17 cellular contexts compared by ENCODE assay signal in the genomic region with DNA sequence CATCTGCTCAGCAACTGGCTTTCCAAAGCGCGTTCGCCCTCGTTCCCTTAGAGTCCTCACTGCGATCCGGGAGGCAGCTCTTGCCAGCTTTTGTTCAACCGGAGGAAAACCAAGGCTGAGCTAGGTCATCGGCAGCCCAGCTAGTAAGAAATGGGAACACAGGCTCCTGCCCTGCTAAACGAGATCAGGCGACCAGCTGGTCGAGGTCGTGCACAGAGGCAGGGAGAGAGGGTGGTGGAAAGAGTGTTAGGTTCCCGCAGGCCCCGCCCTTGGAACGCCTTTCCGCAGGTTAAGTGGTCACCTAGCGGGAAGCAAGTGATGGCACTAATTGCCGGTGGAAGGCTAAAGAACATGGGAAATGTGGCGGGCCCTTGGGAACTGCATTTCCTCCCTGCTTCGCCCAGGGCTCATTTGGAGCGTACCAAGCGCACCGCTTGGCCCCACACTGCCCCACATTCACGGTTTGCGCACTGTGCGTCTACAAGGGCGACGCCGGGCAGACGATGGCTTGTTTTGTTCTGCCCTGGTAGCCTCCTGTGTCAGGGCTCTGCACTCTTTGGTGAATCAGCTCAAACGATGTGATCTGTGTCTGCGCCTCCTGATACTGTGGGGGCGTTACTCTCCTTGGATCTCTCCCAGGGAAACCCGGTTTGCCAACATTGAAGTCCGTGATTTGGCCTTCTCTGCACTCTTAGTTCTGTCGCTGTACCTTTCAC. TPM values are rescaled to one million over a fixed set of nuclear protein-coding genes. Genes with fewer than 3 reads are reported as not detected.
A peak's percentile ranks its signal among the peaks of the same experiment; 100 is the strongest.
DNase-seq lines count a peak whose midpoint lies in the region; ATAC-seq, FAIRE-seq and TF ChIP-seq lines count a peak whose summit lies in the region.
"Had no signal": no experiment of that assay in that cellular context is flagged by ENCODE, and none has a peak within 500 bp of the region (broad histone marks: within the 10 kb centered on the region; RNA-seq: fewer than 3 reads in every experiment).

No MANE protein-coding gene starts in this region.

- no peak overlapping the region for H3K27ac Mint-ChIP-seq in WTC11
- no peak overlapping the region for H3K27ac Mint-ChIP-seq in neural crest cell (ENCODE audit: unreplicated experiment)
- H3K27ac Mint-ChIP-seq in activated T-helper 17 cell treated with anti-CD3 and anti-CD28 coated beads, Interleukin-2, amount 50 U/mL, for 72 hours = no peak overlapping the region
- H3K27ac Mint-ChIP-seq: B cell had no signal

- POLR2A ChIA-PET in WTC11 (lab: Charles Lee) = no interaction called here

- no peak for FAIRE-seq in urothelium cell line (lab: Jason Lieb, UNC)
- FAIRE-seq: endometrium had no signal

- no peaks in the 10 kb centered on the region for H3K27me3 ChIP-seq in GM23248 (replicated peaks; ENCODE audit: insufficient read depth)

- no peaks in the 10 kb centered on the region for H4K20me1 ChIP-seq in GM23248 (ENCODE audit: insufficient read depth)

- H3K4me3 ChIP-seq in GM23248 (no peak overlapping the region), fibroblast of the aortic adventitia (ENCODE audit: low read depth, low read length) (no peak overlapping the region)
- H3K4me3 ChIP-seq: heart right ventricle had no signal

- peaks cover 35% of the 10 kb centered on the region for H3K4me1 Mint-ChIP-seq in WTC11
- peaks cover 22% of the 10 kb centered on the region for H3K4me1 Mint-ChIP-seq in neural crest cell
- peaks cover 11% of the 10 kb centered on the region for H3K4me1 Mint-ChIP-seq in activated T-helper 17 cell treated with anti-CD3 and anti-CD28 coated beads, Interleukin-2, amount 50 U/mL, for 72 hours

- no peaks in the 10 kb centered on the region for H3K9me3 ChIP-seq in GM23248 (ENCODE audit: low read depth)
- H3K9me3 ChIP-seq: heart right ventricle, spleen had no signal

- H3K27me3 Mint-ChIP-seq in WTC11 (ENCODE audit: low read depth) = peaks cover 100% of the 10 kb centered on the region
- peaks cover 100% of the 10 kb centered on the region for H3K27me3 Mint-ChIP-seq in neural crest cell (ENCODE audit: low read depth)
- H3K27me3 Mint-ChIP-seq in activated T-helper 17 cell treated with anti-CD3 and anti-CD28 coated beads, Interleukin-2, amount 50 U/mL, for 72 hours = no peaks in the 10 kb centered on the region

- CTCF ChIA-PET in WTC11 (lab: Charles Lee) = interaction anchor here (1.1 to 4.0 kb wide), 2 partner anchors 12 to 117 kb away, joined by 3 to 28 read pairs; a partner anchor contains a TSS

- no peaks in the 10 kb centered on the region for H3K36me3 ChIP-seq in GM23248 (ENCODE audit: low read depth)
- H3K36me3 ChIP-seq: heart right ventricle, spleen had no signal

- in situ Hi-C loops in GM23248 (cut with MboI) = no loop called here

- DNase-seq in GM23248 (peak; percentile 25), WTC11 (ENCODE audit: low spot score) (peak; percentile 76), fibroblast of the aortic adventitia (ENCODE audit: low read depth) (peak; percentile 45), neural crest cell (ENCODE audit: low read depth, low spot score) (no peak), urothelium cell line (ENCODE audit: low spot score) (no peak)
- no peak for DNase-seq in stimulated activated naive CD4-positive, alpha-beta T cell treated with Interleukin-2 at 50 U/mL for 16 hours (lab: John Stamatoyannopoulos, UW)
- DNase-seq: activated naive CD4-positive, alpha-beta T cell treated with Interleukin-2 at 50 U/mL for 16 hours; DND-41; heart right ventricle; NCI-H187; NCI-H510A; OCI-M1; spleen had no signal

- ATAC-seq in WTC11 = peak; percentile 76
- no peak for ATAC-seq in GM21576 (IDR thresholded peaks at IDR 0.05; ENCODE audit: unreplicated experiment)
- ATAC-seq in activated T-helper 17 cell treated with anti-CD3 and anti-CD28 coated beads, Interleukin-2, amount 50 U/mL, for 72 hours (replicated peaks) = no peak

- H3K36me3 Mint-ChIP-seq in WTC11 = peaks cover 2% of the 10 kb centered on the region; the same call in 1 of the 2 replicates
- H3K36me3 Mint-ChIP-seq in neural crest cell (ENCODE audit: low read depth) = no peaks in the 10 kb centered on the region
- H3K36me3 Mint-ChIP-seq in activated T-helper 17 cell treated with anti-CD3 and anti-CD28 coated beads, Interleukin-2, amount 50 U/mL, for 72 hours (ENCODE audit: low read depth) = peaks cover 4% of the 10 kb centered on the region

- no peak overlapping the region for H3K27ac ChIP-seq in GM23248
- H3K27ac ChIP-seq: heart right ventricle, spleen had no signal

- H3K4me3 Mint-ChIP-seq in WTC11 = peak overlapping the region; percentile 59
- peak overlapping the region; percentile 3 for H3K4me3 Mint-ChIP-seq in neural crest cell
- no peak overlapping the region for H3K4me3 Mint-ChIP-seq in activated T-helper 17 cell treated with anti-CD3 and anti-CD28 coated beads, Interleukin-2, amount 50 U/mL, for 72 hours
- H3K4me3 Mint-ChIP-seq: B cell had no signal

- peaks cover 30% of the 10 kb centered on the region for H3K79me2 ChIP-seq in GM23248 (ENCODE audit: insufficient read depth)

- H3K9me3 Mint-ChIP-seq in WTC11 (no peaks in the 10 kb centered on the region), neural crest cell (no peaks in the 10 kb centered on the region)
- H3K9me3 Mint-ChIP-seq in activated T-helper 17 cell treated with anti-CD3 and anti-CD28 coated beads, Interleukin-2, amount 50 U/mL, for 72 hours = no peaks in the 10 kb centered on the region

- peaks cover 12% of the 10 kb centered on the region for H3K4me1 ChIP-seq in GM23248 (ENCODE audit: insufficient read depth)

- WGBS in GM23248 (ENCODE audit: low coverage in 1 of 2, low lambda C conversion rate in 2 of 2, missing lambda C conversion rate in 2 of 2), 2 experiments = 63 to 69% methylated on average over 36 of the region's 36 CpGs

- peaks cover 4% of the 10 kb centered on the region; the same call in 1 of the 2 replicates for H3F3A ChIP-seq in GM23248 (ENCODE audit: insufficient read depth)

- H2AFZ ChIP-seq in GM23248 = no peak overlapping the region

- H3K4me2 ChIP-seq in GM23248 (ENCODE audit: unreplicated experiment) = no peak overlapping the region

- TF ChIP-seq CTCF in WTC11 (IDR thresholded peaks at IDR 0.05) = no peak
- TF ChIP-seq CTCF in fibroblast of the aortic adventitia (IDR thresholded peaks at IDR 0.05; ENCODE audit: insufficient read depth, low read length) = no peak
- TF ChIP-seq CTCF in neural crest cell (conservative IDR thresholded peaks at IDR 0.05) = no peak

- H3K9me2 ChIP-seq in GM23248 (ENCODE audit: insufficient read depth) = no peaks in the 10 kb centered on the region

- H3K9ac ChIP-seq in GM23248 = no peak overlapping the region

TF ChIP-seq in WTC11, 78 proteins besides CTCF, POLR2A, EP300 and RAD21 (continues in another document):
- no peak for TF ChIP-seq ZNF396 (CRISPR knock-in tag; IDR thresholded peaks at IDR 0.05; ENCODE audit: borderline replicate concordance)
- TF ChIP-seq ZNF219 (CRISPR knock-in tag; IDR thresholded peaks at IDR 0.05; ENCODE audit: borderline replicate concordance) = no peak
- TF ChIP-seq IRF2 (CRISPR knock-in tag; IDR thresholded peaks at IDR 0.05; ENCODE audit: borderline replicate concordance, low read depth) = no peak
- 0 out of 2 replicates have a peak, but pooled peaks have one; percentile 39 for TF ChIP-seq ZNF232 (CRISPR knock-in tag; IDR thresholded peaks at IDR 0.05)
- TF ChIP-seq FOXJ3 (CRISPR knock-in tag; IDR thresholded peaks at IDR 0.05; ENCODE audit: borderline replicate concordance) = no peak
- TF ChIP-seq, protein P1, sequence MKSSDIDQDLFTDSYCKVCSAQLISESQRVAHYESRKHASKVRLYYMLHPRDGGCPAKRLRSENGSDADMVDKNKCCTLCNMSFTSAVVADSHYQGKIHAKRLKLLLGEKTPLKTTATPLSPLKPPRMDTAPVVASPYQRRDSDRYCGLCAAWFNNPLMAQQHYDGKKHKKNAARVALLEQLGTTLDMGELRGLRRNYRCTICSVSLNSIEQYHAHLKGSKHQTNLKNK (CRISPR knock-in tag; IDR thresholded peaks at IDR 0.05) = no peak
- no peak for TF ChIP-seq HMGA2 (CRISPR knock-in tag; IDR thresholded peaks at IDR 0.05)
- TF ChIP-seq ELF4 (CRISPR knock-in tag; IDR thresholded peaks at IDR 0.05; ENCODE audit: low read depth) = no peak
- TF ChIP-seq SMAD4 (CRISPR knock-in tag; IDR thresholded peaks at IDR 0.05) = no peak
- TF ChIP-seq, protein P2, sequence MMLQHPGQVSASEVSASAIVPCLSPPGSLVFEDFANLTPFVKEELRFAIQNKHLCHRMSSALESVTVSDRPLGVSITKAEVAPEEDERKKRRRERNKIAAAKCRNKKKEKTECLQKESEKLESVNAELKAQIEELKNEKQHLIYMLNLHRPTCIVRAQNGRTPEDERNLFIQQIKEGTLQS (CRISPR knock-in tag; conservative IDR thresholded peaks at IDR 0.05) = no peak
- 0 out of 2 replicates have a peak, but pooled peaks have one; percentile 21 for TF ChIP-seq SMAD3 (CRISPR knock-in tag; IDR thresholded peaks at IDR 0.05; ENCODE audit: borderline replicate concordance)
- TF ChIP-seq OVOL2 (CRISPR knock-in tag; IDR thresholded peaks at IDR 0.05; ENCODE audit: borderline replicate concordance) = no peak
- TF ChIP-seq SOX15 (CRISPR knock-in tag; IDR thresholded peaks at IDR 0.05) = no peak
- TF ChIP-seq, protein P3, sequence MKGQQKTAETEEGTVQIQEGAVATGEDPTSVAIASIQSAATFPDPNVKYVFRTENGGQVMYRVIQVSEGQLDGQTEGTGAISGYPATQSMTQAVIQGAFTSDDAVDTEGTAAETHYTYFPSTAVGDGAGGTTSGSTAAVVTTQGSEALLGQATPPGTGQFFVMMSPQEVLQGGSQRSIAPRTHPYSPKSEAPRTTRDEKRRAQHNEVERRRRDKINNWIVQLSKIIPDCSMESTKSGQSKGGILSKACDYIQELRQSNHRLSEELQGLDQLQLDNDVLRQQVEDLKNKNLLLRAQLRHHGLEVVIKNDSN (CRISPR knock-in tag; IDR thresholded peaks at IDR 0.05) = no peak
- 0 out of 2 replicates have a peak, but pooled peaks have one; percentile 16 for TF ChIP-seq FOXK1 (CRISPR knock-in tag; IDR thresholded peaks at IDR 0.05)
- no peak for TF ChIP-seq EMX1 (CRISPR knock-in tag; IDR thresholded peaks at IDR 0.05)

RNA-seq across cellular contexts. Expression of a gene that starts 7.2 kb away (rescaled TPM):
- total RNA-seq in GM23248 (2014; rRNA removed; shearing (Covaris generic)) = 4.4 and 7.0 TPM in 2 replicates
- polyA plus RNA-seq in GM23248 (2016; fragmentation: Nextera tagmentation; extraction: Ambion mirVana) = 1.7 and 2.3 TPM in 2 replicates
- total RNA-seq in WTC11 (2021) (0.14 TPM in 1 of 3 replicates, not detected in the others), fibroblast of the aortic adventitia (ENCODE audit: low replicate concordance) (7.8 and 15.6 TPM in 2 replicates), neural crest cell (2.6 and 2.9 TPM in 2 replicates)
- 1 to 10 TPM; 7.8 to 8.1 TPM for total RNA-seq in activated T-helper 17 cell treated with anti-CD3 and anti-CD28 coated beads, Interleukin-2, amount 50 U/mL, for 72 hours

Comparison
In these comparisons a context has a peak if more than half of its experiments do, and no peak if none do; other contexts are left out.
1. DNase-seq: peak in GM23248 (single experiment), WTC11 (single experiment) and fibroblast of the aortic adventitia (single experiment); none in neural crest cell (single experiment), urothelium cell line (single experiment) and stimulated activated naive CD4-positive, alpha-beta T cell treated with Interleukin-2 at 50 U/mL for 16 hours (single experiment).